Comparison of ENCODE assay signal across 4 cellular contexts in genomic region chr3:12787967-12788690, GRCh38. TPM values are rescaled to one million over a fixed set of nuclear protein-coding genes. Genes with fewer than 3 reads are reported as not detected.
"Had no signal": no experiment of that assay in that cellular context is flagged by ENCODE, and none has a peak within 500 bp of the region (broad histone marks: within the 10 kb centered on the region; RNA-seq: fewer than 3 reads in every experiment).

No MANE protein-coding gene starts in this region.

RNA-seq across cellular contexts. Expression of gene CAND2, which starts 8.4 kb away (rescaled TPM):
- total RNA-seq: HepG2 had no signal

RNA-seq across cellular contexts. Expression of gene TMEM40, which starts 29.1 kb away (rescaled TPM):
- total RNA-seq: GM23248, H7, HepG2, HT1080 had no signal
- polyA plus RNA-seq: GM23248 had no signal
